Comparison of ENCODE assay signal across 26 cellular contexts in the genomic region with DNA sequence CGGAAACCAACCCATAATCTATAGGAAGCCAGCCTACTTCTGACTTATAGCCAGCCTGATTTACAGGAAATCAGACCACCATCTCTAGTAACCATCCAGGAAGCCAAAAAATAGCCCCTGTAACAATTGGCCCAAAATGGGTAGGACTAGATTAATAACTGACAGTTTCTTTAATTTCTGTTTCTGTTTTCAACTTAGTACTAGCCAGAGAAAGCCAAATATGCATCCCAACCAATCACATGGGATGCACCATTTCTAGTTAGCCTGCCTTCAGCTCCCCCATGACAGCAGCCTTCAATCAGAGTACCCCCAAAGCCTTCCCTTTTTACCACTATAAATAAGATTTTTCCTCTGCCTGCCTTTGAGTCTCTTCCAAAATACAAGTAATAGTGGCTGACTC.
"Had no signal": no experiment of that assay in that cellular context is flagged by ENCODE, and none has a peak within 500 bp of the region (broad histone marks: within the 10 kb centered on the region; RNA-seq: fewer than 3 reads in every experiment).

No MANE protein-coding gene starts in this region.

- DNase-seq: activated CD4-positive, alpha-beta T cell treated with anti-CD3 and anti-CD28 coated beads for 1 hour; activated CD4-positive, alpha-beta T cell treated with anti-CD3 and anti-CD28 coated beads, Interleukin-2, amount 50 U/mL, for 1 hour; activated CD8-positive, alpha-beta memory T cell treated with anti-CD3 and anti-CD28 coated beads for 24 hours; activated CD8-positive, alpha-beta memory T cell treated with anti-CD3 and anti-CD28 coated beads, Interleukin-2, amount 50 U/mL, for 4 hours; activated naive CD4-positive, alpha-beta T cell treated with anti-CD3 and anti-CD28 coated beads for 36 hours; activated T-cell treated with anti-CD3 and anti-CD28 coated beads, Interleukin-2, amount 50 U/mL, for 4 hours; amygdala; colonic mucosa; dorsolateral prefrontal cortex; effector memory CD8-positive, alpha-beta T cell; foreskin melanocyte; glutamatergic neuron; immature natural killer cell; kidney glomerular epithelial cell; left lung; naive thymus-derived CD4-positive, alpha-beta T cell; posterior cingulate gyrus; stimulated activated CD4-positive, alpha-beta T cell treated with anti-CD3 and anti-CD28 coated beads, Interleukin-15, amount 100 ng/mL, for 24 hours; testis had no signal

- H3K27ac ChIP-seq: colonic mucosa, dorsolateral prefrontal cortex, hepatocyte, left lung, neural progenitor cell, testis, vagina had no signal

- H3K4me1 ChIP-seq: colonic mucosa, left lung, neural progenitor cell, testis, vagina had no signal

- H2AFZ ChIP-seq: hepatocyte, neural progenitor cell had no signal

- H3K9ac ChIP-seq: neural progenitor cell had no signal

- H3K9me3 ChIP-seq: colonic mucosa, left lung, testis, vagina had no signal

- H3K4me2 ChIP-seq: hepatocyte, neural progenitor cell, smooth muscle cell had no signal

- H3K27me3 ChIP-seq: colonic mucosa, hepatocyte, left lung, testis, vagina had no signal

- H3K36me3 ChIP-seq: colonic mucosa, left lung, neural progenitor cell, vagina had no signal

- H3K4me3 ChIP-seq: colonic mucosa, dorsolateral prefrontal cortex, hepatocyte, left lung, neural progenitor cell, smooth muscle cell, testis, vagina had no signal

- ATAC-seq: activated T-cell treated with anti-CD3 and anti-CD28 coated beads, Interleukin-2, amount 50 U/mL, for 4 hours; effector memory CD8-positive, alpha-beta T cell; esophagus mucosa; left lung; naive thymus-derived CD4-positive, alpha-beta T cell; sciatic nerve; stimulated activated memory B cell treated with anti-CD40 and anti-IgM and Interleukin-4, amounts not matched to agents 10 μg/mL and 1 μg/mL and 100 μg/mL, for 72 hours had no signal

- H3K79me2 ChIP-seq: hepatocyte had no signal
